Comparison of ENCODE assay signal across 19 cellular contexts in genomic region chr4:57329279-57329678, GRCh38.
DNase-seq lines count a peak whose midpoint lies in the region; ATAC-seq and TF ChIP-seq lines count a peak whose summit lies in the region.
"Had no signal": no experiment of that assay in that cellular context is flagged by ENCODE, and none has a peak within 500 bp of the region (broad histone marks: within the 10 kb centered on the region; RNA-seq: fewer than 3 reads in every experiment).

No MANE protein-coding gene starts in this region.

- no peak overlapping the region for H2AFZ ChIP-seq in neuronal stem cell (ENCODE audit: low read length)

- H2BK15ac ChIP-seq in neuronal stem cell (ENCODE audit: low read length): no peak overlapping the region

- no peak overlapping the region for H3K23ac ChIP-seq in neuronal stem cell (ENCODE audit: low read depth, low read length, poor library complexity)

- H3K27me3 ChIP-seq in right atrium auricular region: no peaks in the 10 kb centered on the region
- no peaks in the 10 kb centered on the region for H3K27me3 ChIP-seq in heart left ventricle
- no peaks in the 10 kb centered on the region for H3K27me3 ChIP-seq in neuronal stem cell (ENCODE audit: control insufficient read depth in 3 of 3, insufficient read depth in 3 of 3, low read depth in 1 of 3, low read length in 3 of 3)
- H3K27me3 ChIP-seq: BLaER1 had no signal

- no peak overlapping the region for H2BK120ac ChIP-seq in neuronal stem cell (ENCODE audit: low read depth, low read length)

- no peak overlapping the region for H2AK5ac ChIP-seq in neuronal stem cell (ENCODE audit: low read depth, low read length)

- no peak overlapping the region for H2BK12ac ChIP-seq in neuronal stem cell (ENCODE audit: low read length)

- intact Hi-C loops in Right ventricle myocardium inferior (cut with DNase I) (no loop called here), heart left ventricle (cut with DNase I) (loop anchor here in 1 of 10 donors (1.0 kb wide), 1 partner anchor 59 kb away; no protein-coding TSS in a partner anchor), left ventricle myocardium superior (cut with micrococcal nuclease) (no loop called here)

- DNase-seq in Right ventricle myocardium inferior (ENCODE audit: missing footprints) (no peak), right atrium auricular region (ENCODE audit: low spot score) (no peak), heart left ventricle (peak in 4 of 5 donors; percentile 10 to 39 (median 20)), left ventricle myocardium superior (no peak), neuronal stem cell (ENCODE audit: low spot score) (no peak)
- no peak for DNase-seq in activated T-cell treated with anti-CD3 and anti-CD28 coated beads, Interleukin-2, amount 50 U/mL, for 1 hour
- DNase-seq: Caco-2; CD4-positive, CD25-positive, alpha-beta regulatory T cell; CD8-positive, alpha-beta T cell; DMS153; DND-41; GOT3; HFFc6 had no signal

- H3K4me3 ChIP-seq in right atrium auricular region: no peak overlapping the region
- no peak overlapping the region for H3K4me3 ChIP-seq in heart left ventricle
- no peak overlapping the region for H3K4me3 ChIP-seq in neuronal stem cell (ENCODE audit: low read length in 2 of 2)
- H3K4me3 ChIP-seq: BLaER1, HAP-1 had no signal

- H3K4me2 ChIP-seq in neuronal stem cell (ENCODE audit: insufficient read depth, low read length, poor library complexity, severe bottlenecking): no peak overlapping the region
- H3K4me2 ChIP-seq: BLaER1 had no signal

- peak overlapping the region; percentile 27 for H3K18ac ChIP-seq in neuronal stem cell (ENCODE audit: low read length)

- no peak for TF ChIP-seq POLR2A in heart left ventricle (IDR thresholded peaks at IDR 0.05)

- no peak overlapping the region for H3K27ac ChIP-seq in right atrium auricular region
- H3K27ac ChIP-seq in heart left ventricle: peak overlapping the region in 5 of 12 donors; percentile 22 to 43 (median 28)
- no peak overlapping the region for H3K27ac ChIP-seq in neuronal stem cell (replicated peaks; ENCODE audit: low read length)
- H3K27ac ChIP-seq: 22Rv1, BLaER1, C4-2B had no signal

- no peaks in the 10 kb centered on the region for H3K9me3 ChIP-seq in right atrium auricular region
- H3K9me3 ChIP-seq in heart left ventricle: no peaks in the 10 kb centered on the region
- H3K9me3 ChIP-seq in neuronal stem cell (replicated peaks in 1 of 2; ENCODE audit: control insufficient read depth in 2 of 2, insufficient read depth in 1 of 2, low read depth in 1 of 2, low read length in 2 of 2): no peaks in the 10 kb centered on the region
- H3K9me3 ChIP-seq: BLaER1, Caco-2, HAP-1 had no signal

- H3K9ac ChIP-seq in neuronal stem cell (ENCODE audit: low read depth, low read length, poor library complexity): no peak overlapping the region
- H3K9ac ChIP-seq: BLaER1 had no signal

- WGBS in heart left ventricle, 4 donors: 36 to 57% (median 49%) methylated on average over 9 of the region's 9 CpGs
- WGBS in neuronal stem cell (ENCODE audit: extremely low coverage in 2 of 2, insufficient read length in 2 of 2, insufficient replicate concordance in 1 of 2), 2 donors: no CpG with 5 or more reads among the region's 9 CpGs

- no peak overlapping the region for H3K14ac ChIP-seq in neuronal stem cell (ENCODE audit: low read length)

- H3K36me3 ChIP-seq in right atrium auricular region (no peaks in the 10 kb centered on the region), heart left ventricle (no peaks in the 10 kb centered on the region), neuronal stem cell (replicated peaks in 1 of 2; ENCODE audit: control insufficient read depth in 2 of 2, insufficient read depth in 2 of 2, low read length in 2 of 2) (no peaks in the 10 kb centered on the region)
- H3K36me3 ChIP-seq: BLaER1, HAP-1 had no signal

- H4K8ac ChIP-seq in neuronal stem cell (ENCODE audit: low read depth, low read length): no peak overlapping the region

- H3K79me1 ChIP-seq in neuronal stem cell (ENCODE audit: low read depth, low read length): no peaks in the 10 kb centered on the region

- no peak overlapping the region for H4K91ac ChIP-seq in neuronal stem cell (ENCODE audit: low read depth, low read length, poor library complexity)

- no peaks in the 10 kb centered on the region for H3K4me1 ChIP-seq in right atrium auricular region
- H3K4me1 ChIP-seq in heart left ventricle: peaks cover 0 to 15% (median 0%) of the 10 kb centered on the region in 12 donors
- peaks cover 0 to 4% of the 10 kb centered on the region in 2 donors for H3K4me1 ChIP-seq in neuronal stem cell (ENCODE audit: control insufficient read depth in 2 of 2, insufficient read depth in 1 of 2, low read depth in 1 of 2, low read length in 2 of 2)
- H3K4me1 ChIP-seq: BLaER1, Caco-2, HAP-1 had no signal

- ATAC-seq in Right ventricle myocardium inferior (peak; percentile 82), heart left ventricle (peak; percentile 90 to 96 (median 94)), left ventricle myocardium superior (peak; percentile 90), GM21786 (IDR thresholded peaks at IDR 0.05; ENCODE audit: unreplicated experiment) (no peak), GM21737 (IDR thresholded peaks at IDR 0.05; ENCODE audit: unreplicated experiment) (no peak)
- ATAC-seq: CD8-positive, alpha-beta T cell had no signal

- H3K4ac ChIP-seq in neuronal stem cell (ENCODE audit: low read length): no peak overlapping the region

- TF ChIP-seq CTCF in right atrium auricular region (IDR thresholded peaks at IDR 0.05): no peak
- no peak for TF ChIP-seq CTCF in heart left ventricle (IDR thresholded peaks at IDR 0.05)

- H2BK5ac ChIP-seq in neuronal stem cell (ENCODE audit: low read length): no peak overlapping the region

Comparison
In these comparisons a context has a peak if more than half of its experiments do, and no peak if none do; other contexts are left out.
1. DNase-seq: peak in heart left ventricle (4 of 5); none in Right ventricle myocardium inferior (single experiment), right atrium auricular region (single experiment), left ventricle myocardium superior (single experiment), neuronal stem cell (single experiment) and activated T-cell treated with anti-CD3 and anti-CD28 coated beads, Interleukin-2, amount 50 U/mL, for 1 hour (single experiment).
2. ATAC-seq: peak in Right ventricle myocardium inferior (single experiment), heart left ventricle (4 of 4) and left ventricle myocardium superior (single experiment); none in GM21786 (single experiment) and GM21737 (single experiment).